Comparison of ENCODE assay signal across 37 cellular contexts in genomic region chrX:28884823-28885222, GRCh38.
"Had no signal": no experiment of that assay in that cellular context is flagged by ENCODE, and none has a peak within 500 bp of the region (broad histone marks: within the 10 kb centered on the region; RNA-seq: fewer than 3 reads in every experiment).

No MANE protein-coding gene starts in this region.

- H3K27ac Mint-ChIP-seq: activated B cell treated with CpG ODN at 0.5 μM for 24 hours; activated CD4-positive, alpha-beta memory T cell treated with anti-CD3 and anti-CD28 coated beads for 36 hours; activated CD4-positive, alpha-beta T cell treated with anti-CD3 and anti-CD28 coated beads, Interleukin-2, amount 10 ng/mL, durations not matched to agents 24 days and 14 days; activated CD8-positive, alpha-beta T cell treated with anti-CD3 and anti-CD28 coated beads for 36 hours; activated naive CD4-positive, alpha-beta T cell treated with anti-CD3 and anti-CD28 coated beads for 36 hours; activated naive CD4-positive, alpha-beta T cell treated with anti-CD3 and anti-CD28 coated beads, Interleukin-2, amount 50 U/mL, for 72 hours; activated naive CD8-positive, alpha-beta T cell treated with anti-CD3 and anti-CD28 coated beads for 36 hours; activated T-cell treated with anti-CD3 and anti-CD28 coated beads, Interleukin-2, amount 50 U/mL, for 72 hours; activated T-helper 1 cell treated with anti-CD3 and anti-CD28 coated beads, Interleukin-12 subunit alpha, Interleukin-12 subunit beta, Interleukin-2, Interleukin-4 antibody, amounts not matched to agents 30 ng/mL and 10 ng/mL and 1 ng/mL, durations not matched to agents 14 hours and 24 hours and 36 hours; activated T-helper 17 cell treated with anti-CD3 and anti-CD28 coated beads, Interleukin-2, amount 50 U/mL, for 72 hours; brain; T-helper 1 cell treated with Interleukin-12 subunit alpha and Interleukin-12 subunit beta and Interleukin-4 antibody, amounts not matched to agents 30 μg/mL and 1 μg/mL, for 36 hours; T-helper 2 cell treated with Interferon-gamma antibody and Interleukin-4, amounts not matched to agents 5 μg/mL and 100 μg/mL, for 36 hours had no signal

- H3K36me3 ChIP-seq: adrenal gland, cardiac muscle cell had no signal

- H3K36me3 Mint-ChIP-seq: activated CD4-positive, alpha-beta memory T cell treated with anti-CD3 and anti-CD28 coated beads for 36 hours; activated naive CD4-positive, alpha-beta T cell treated with anti-CD3 and anti-CD28 coated beads, Interleukin-2, amount 50 U/mL, for 72 hours had no signal

- H3K27me3 Mint-ChIP-seq: activated B cell treated with CpG ODN at 0.5 μM for 24 hours; activated CD4-positive, alpha-beta memory T cell treated with anti-CD3 and anti-CD28 coated beads for 36 hours; activated CD4-positive, alpha-beta T cell treated with anti-CD3 and anti-CD28 coated beads, Interleukin-2, amount 10 ng/mL, durations not matched to agents 24 days and 14 days; activated CD8-positive, alpha-beta T cell treated with anti-CD3 and anti-CD28 coated beads for 36 hours; activated naive CD8-positive, alpha-beta T cell treated with anti-CD3 and anti-CD28 coated beads for 36 hours; activated T-helper 17 cell treated with anti-CD3 and anti-CD28 coated beads, Interleukin-2, amount 50 U/mL, for 72 hours; brain; central memory CD8-positive, alpha-beta T cell had no signal

- H3K4me3 Mint-ChIP-seq: activated B cell treated with CpG ODN at 0.5 μM for 24 hours; activated CD4-positive, alpha-beta memory T cell treated with anti-CD3 and anti-CD28 coated beads for 36 hours; activated CD4-positive, alpha-beta T cell treated with anti-CD3 and anti-CD28 coated beads, Interleukin-2, amount 10 ng/mL, durations not matched to agents 24 days and 14 days; activated CD8-positive, alpha-beta T cell treated with anti-CD3 and anti-CD28 coated beads for 36 hours; activated naive CD4-positive, alpha-beta T cell treated with anti-CD3 and anti-CD28 coated beads for 36 hours; activated naive CD8-positive, alpha-beta T cell treated with anti-CD3 and anti-CD28 coated beads for 36 hours; activated T-cell treated with anti-CD3 and anti-CD28 coated beads, Interleukin-2, amount 50 U/mL, for 4 hours; activated T-cell treated with anti-CD3 and anti-CD28 coated beads, Interleukin-2, amount 50 U/mL, for 72 hours; activated T-helper 1 cell treated with anti-CD3 and anti-CD28 coated beads, Interleukin-12 subunit alpha, Interleukin-12 subunit beta, Interleukin-2, Interleukin-4 antibody, amounts not matched to agents 30 ng/mL and 10 ng/mL and 1 ng/mL, durations not matched to agents 14 hours and 24 hours and 36 hours; activated T-helper 17 cell treated with anti-CD3 and anti-CD28 coated beads, Interleukin-2, amount 50 U/mL, for 72 hours; brain; central memory CD8-positive, alpha-beta T cell; T-helper 1 cell treated with Interleukin-12 subunit alpha and Interleukin-12 subunit beta and Interleukin-4 antibody, amounts not matched to agents 30 μg/mL and 1 μg/mL, for 36 hours; T-helper 2 cell treated with Interferon-gamma antibody and Interleukin-4, amounts not matched to agents 5 μg/mL and 100 μg/mL, for 36 hours had no signal

- H3K4me1 Mint-ChIP-seq: activated B cell treated with CpG ODN at 0.5 μM for 24 hours; activated CD4-positive, alpha-beta T cell treated with anti-CD3 and anti-CD28 coated beads, Interleukin-2, amount 10 ng/mL, durations not matched to agents 24 days and 14 days; activated naive CD8-positive, alpha-beta T cell treated with anti-CD3 and anti-CD28 coated beads for 36 hours; activated T-helper 17 cell treated with anti-CD3 and anti-CD28 coated beads, Interleukin-2, amount 50 U/mL, for 72 hours; central memory CD8-positive, alpha-beta T cell had no signal

- H3K27me3 ChIP-seq: adrenal gland, cardiac muscle cell had no signal

- FAIRE-seq: bronchial epithelial cell, TTC549 had no signal

- ATAC-seq: activated CD8-positive, alpha-beta T cell treated with anti-CD3 and anti-CD28 coated beads for 36 hours; activated naive CD4-positive, alpha-beta T cell treated with anti-CD3 and anti-CD28 coated beads, Interleukin-2, amount 50 U/mL, for 72 hours; activated T-cell treated with anti-CD3 and anti-CD28 coated beads, Interleukin-2, amount 50 U/mL, for 4 hours; activated T-cell treated with anti-CD3 and anti-CD28 coated beads, Interleukin-2, amount 50 U/mL, for 72 hours; activated T-helper 17 cell treated with anti-CD3 and anti-CD28 coated beads, Interleukin-2, amount 50 U/mL, for 72 hours had no signal

- H3K27ac ChIP-seq: adrenal gland, cardiac muscle cell, VCaP had no signal

- H3K9me3 Mint-ChIP-seq: activated B cell treated with CpG ODN at 0.5 μM for 24 hours; activated CD4-positive, alpha-beta T cell treated with anti-CD3 and anti-CD28 coated beads, Interleukin-2, amount 10 ng/mL, durations not matched to agents 24 days and 14 days; activated CD8-positive, alpha-beta T cell treated with anti-CD3 and anti-CD28 coated beads for 36 hours; activated naive CD8-positive, alpha-beta T cell treated with anti-CD3 and anti-CD28 coated beads for 36 hours; activated T-helper 1 cell treated with anti-CD3 and anti-CD28 coated beads, Interleukin-12 subunit alpha, Interleukin-12 subunit beta, Interleukin-2, Interleukin-4 antibody, amounts not matched to agents 30 ng/mL and 10 ng/mL and 1 ng/mL, durations not matched to agents 14 hours and 24 hours and 36 hours; T-helper 2 cell treated with Interferon-gamma antibody and Interleukin-4, amounts not matched to agents 5 μg/mL and 100 μg/mL, for 36 hours had no signal

- H3K4me3 ChIP-seq: adrenal gland, cardiac muscle cell had no signal

- H3K4me1 ChIP-seq: adrenal gland had no signal

- H3K9me3 ChIP-seq: adrenal gland had no signal

- DNase-seq: activated B cell treated with CpG ODN at 0.5 μM for 24 hours; activated CD4-positive, alpha-beta memory T cell treated with anti-CD3 and anti-CD28 coated beads for 36 hours; activated CD4-positive, alpha-beta T cell treated with anti-CD3 and anti-CD28 coated beads for 4 hours; activated CD4-positive, alpha-beta T cell treated with anti-CD3 and anti-CD28 coated beads, Interleukin-2, amount 10 ng/mL, durations not matched to agents 24 days and 14 days; activated CD4-positive, alpha-beta T cell treated with anti-CD3 and anti-CD28 coated beads, Interleukin-2, amount 50 U/mL, for 1 hour; activated CD4-positive, alpha-beta T cell treated with anti-CD3 and anti-CD28 coated beads, Interleukin-2, amount 50 U/mL, for 4 hours; activated CD4-positive, CD25-positive, alpha-beta regulatory T cell treated with anti-CD3 and anti-CD28 coated beads, Interleukin-2, amount 50 U/mL, for 72 hours; activated CD8-positive, alpha-beta memory T cell treated with anti-CD3 and anti-CD28 coated beads, Interleukin-2, amount 50 U/mL, for 4 hours; activated CD8-positive, alpha-beta T cell treated with anti-CD3 and anti-CD28 coated beads for 36 hours; activated effector memory CD4-positive, alpha-beta T cell treated with anti-CD3 and anti-CD28 coated beads, Interleukin-2, amount 50 U/mL, for 16 hours; activated gamma-delta T cell treated with Interleukin-2 at 50 U/mL for 16 hours; activated naive CD4-positive, alpha-beta T cell; activated naive CD4-positive, alpha-beta T cell treated with anti-CD3 and anti-CD28 coated beads for 36 hours; activated naive CD4-positive, alpha-beta T cell treated with anti-CD3 and anti-CD28 coated beads, Interleukin-2, amount 50 U/mL, for 16 hours; activated naive CD8-positive, alpha-beta T cell treated with anti-CD3 and anti-CD28 coated beads for 36 hours; activated T-cell treated with anti-CD3 and anti-CD28 coated beads for 4 hours; activated T-cell treated with anti-CD3 and anti-CD28 coated beads, Interleukin-2, amount 50 U/mL, for 1 hour; activated T-cell treated with anti-CD3 and anti-CD28 coated beads, Interleukin-2, amount 50 U/mL, for 4 hours; activated T-cell treated with anti-CD3 and anti-CD28 coated beads, Interleukin-2, amount 50 U/mL, for 72 hours; adrenal gland; amniotic stem cell; aorta; caudate nucleus; cerebellar nuclear complex; T-helper 2 cell; T-helper 9 cell had no signal
